Comparison of ENCODE assay signal across 8 cellular contexts in genomic region chr1:147928236-147929132, GRCh38. TPM values are rescaled to one million over a fixed set of nuclear protein-coding genes. Genes with fewer than 3 reads are reported as not detected.
DNase-seq lines count a peak whose midpoint lies in the region; ATAC-seq lines count a peak whose summit lies in the region.
"Not testable (repeated sequence)": the region's sequence is repeated elsewhere in the genome, so short reads cannot be mapped to it uniquely, and the experiment has no call there.

TSS of gene GPR89B (plus strand) at chr1:147928420. CDS start at chr1:147928537, 117 bp downstream.

- H3K36me3 ChIP-seq in endocrine pancreas (ENCODE audit: control insufficient read depth, insufficient read depth, low read length); mesenchymal stem cell (ENCODE audit: control insufficient read depth in 1 of 2, insufficient read depth in 2 of 2, low read depth in 1 of 2, low read length in 2 of 2): not testable (repeated sequence)

- ATAC-seq in GM21360 (IDR thresholded peaks at IDR 0.05; ENCODE audit: unreplicated experiment), result peak; percentile 92

- H3K23ac ChIP-seq in mesenchymal stem cell (ENCODE audit: low read length in 2 of 2), result not testable (repeated sequence)

- H3K79me1 ChIP-seq in mesenchymal stem cell (replicated peaks; ENCODE audit: low read length, poor library complexity, severe bottlenecking), result not testable (repeated sequence)

- H4K8ac ChIP-seq in mesenchymal stem cell (ENCODE audit: low read length), result not testable (repeated sequence)

- peak within 1 kb of the TSS; percentile 74 for H3K4me2 ChIP-seq in mesenchymal stem cell (ENCODE audit: low read length, poor library complexity, severe bottlenecking)

- not testable (repeated sequence) for H2AK5ac ChIP-seq in mesenchymal stem cell (ENCODE audit: low read length, severe bottlenecking)

- H3K9ac ChIP-seq in endocrine pancreas (ENCODE audit: control insufficient read depth, insufficient read depth, low read length) (peak within 1 kb of the TSS; percentile 89), mesenchymal stem cell (ENCODE audit: low read length) (peak within 1 kb of the TSS; percentile 87)

- not testable (repeated sequence) for H2BK15ac ChIP-seq in mesenchymal stem cell (ENCODE audit: low read depth, poor library complexity, severe bottlenecking)

- H3K9me3 ChIP-seq in endocrine pancreas (ENCODE audit: control insufficient read depth, low read length); mesenchymal stem cell (ENCODE audit: control insufficient read depth, low read length): not testable (repeated sequence)

- not testable (repeated sequence) for H3K27ac ChIP-seq in mesenchymal stem cell (ENCODE audit: low read length, poor library complexity, severe bottlenecking)

- peak within 1 kb of the TSS; percentile 46 for H2AFZ ChIP-seq in mesenchymal stem cell (ENCODE audit: low read depth, low read length)

- H3K18ac ChIP-seq in mesenchymal stem cell (ENCODE audit: low read depth in 1 of 2, low read length in 2 of 2), result peak within 1 kb of the TSS in 1 of 2 experiments; percentile 24

- H3K27me3 ChIP-seq in endocrine pancreas (ENCODE audit: control insufficient read depth, insufficient read depth, low read length); mesenchymal stem cell (ENCODE audit: control insufficient read depth in 1 of 2, insufficient read depth in 1 of 2, low read length in 2 of 2): not testable (repeated sequence)

- H2BK5ac ChIP-seq in mesenchymal stem cell (ENCODE audit: low read depth, low read length, poor library complexity, severe bottlenecking), result not testable (repeated sequence)

- WGBS in mesenchymal stem cell, result 1% methylated on average over 28 of the region's 72 CpGs

- peak within 1 kb of the TSS; percentile 76 for H3K4me3 ChIP-seq in endocrine pancreas (ENCODE audit: control insufficient read depth, insufficient read depth, low read length)
- peak within 1 kb of the TSS; percentile 73 to 87 for H3K4me3 ChIP-seq in mesenchymal stem cell (ENCODE audit: insufficient read depth in 1 of 2, low read depth in 1 of 2, low read length in 2 of 2)

- not testable (repeated sequence) for H3K4me1 ChIP-seq in endocrine pancreas (ENCODE audit: control insufficient read depth, insufficient read depth, low read length); mesenchymal stem cell (ENCODE audit: control insufficient read depth, insufficient read depth, low read depth, low read length)

- not testable (repeated sequence) for H4K91ac ChIP-seq in mesenchymal stem cell (ENCODE audit: low read length)

- not testable (repeated sequence) for H3K14ac ChIP-seq in mesenchymal stem cell (ENCODE audit: low read length in 2 of 2)

- H2BK120ac ChIP-seq in mesenchymal stem cell (ENCODE audit: low read depth, low read length), result not testable (repeated sequence)

- H3K4ac ChIP-seq in mesenchymal stem cell (ENCODE audit: low read depth in 1 of 2, low read length in 2 of 2), result not testable (repeated sequence)

- DNase-seq in COLO668 (lab: John Stamatoyannopoulos, UW; ENCODE audit: unreplicated experiment) (peak; percentile 94), HT1080 (ENCODE audit: low read depth) (peak; percentile 85), NOMO-1 treated with DMSO at 0.1 percent for 48 hours (lab: John Stamatoyannopoulos, UW; ENCODE audit: unreplicated experiment) (peak; percentile 69), mesenchymal stem cell (peak; percentile 83)
- peak; percentile 84 to 86 for DNase-seq in activated CD8-positive, alpha-beta memory T cell treated with anti-CD3 and anti-CD28 coated beads for 4 hours (ENCODE audit: low read depth in 2 of 2)
- peak; percentile 87 for DNase-seq in stimulated activated CD8-positive, alpha-beta memory T cell treated with anti-CD3 and anti-CD28 coated beads, Interleukin-12 subunit alpha, Interleukin-12 subunit beta, amount 100 ng/mL, for 24 hours (ENCODE audit: extremely low read depth)

- not testable (repeated sequence) for H2BK12ac ChIP-seq in mesenchymal stem cell (ENCODE audit: low read length in 2 of 2)

RNA-seq across cellular contexts. Expression of gene GPR89B, which starts in this region (rescaled TPM):
- total RNA-seq in HT1080 (2014; rRNA removed; shearing (Covaris generic)), result 6.8 and 7.4 TPM in 2 replicates
- 8.0 and 9.8 TPM in 2 replicates for polyA plus RNA-seq in HT1080 (2015; cell fraction: cytosol; rRNA removed)
- polyA plus RNA-seq in HT1080 (2015; cell fraction: nucleus; rRNA removed), result 25.9 and 28.4 TPM in 2 replicates
- 10.9 TPM for polyA plus RNA-seq in mesenchymal stem cell (2013, experiment 1 of 2)
- 13.7 TPM for polyA plus RNA-seq in mesenchymal stem cell (2013, experiment 2 of 2)
